ENCODE assay signal across 19 cellular contexts in the genomic region with DNA sequence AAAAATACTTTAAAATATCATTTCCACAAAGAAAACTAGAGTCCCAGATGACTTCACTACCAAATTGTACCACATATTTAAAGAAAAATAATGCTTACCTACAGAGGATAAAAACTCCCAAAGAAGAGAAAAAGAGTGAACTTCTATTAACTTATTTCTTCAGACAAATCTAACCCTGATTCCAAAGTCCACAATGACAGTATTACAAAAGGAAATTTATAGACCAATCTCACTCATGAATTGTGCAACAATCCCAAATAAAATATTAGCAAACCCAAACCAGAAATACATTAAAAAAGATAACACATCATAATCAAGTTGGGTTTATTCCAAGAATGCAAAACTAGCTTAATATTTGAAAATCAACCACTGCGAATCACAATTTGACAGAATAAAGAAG.
"Had no signal": no experiment of that assay in that cellular context is flagged by ENCODE, and none has a peak within 500 bp of the region (broad histone marks: within the 10 kb centered on the region; RNA-seq: fewer than 3 reads in every experiment).

No MANE protein-coding gene starts in this region.

- FAIRE-seq: RCC 7860 had no signal

- DNase-seq: Kasumi-1, MM.1S, NCI-H1092 treated with DMSO at 0.1 percent for 48 hours, NCI-H1436, NCI-H187, NCI-H2029, NCI-H2081 treated with DMSO at 0.1 percent for 48 hours, NCI-H2171, NCI-H226, NCI-H446, NCI-H510A, NCI-H524 treated with DMSO at 0.1 percent for 48 hours, NCI-H69, Right ventricle myocardium superior, RPMI8226, SIG-M5 had no signal

- H3K4me3 ChIP-seq: SJSA1 had no signal

- H3K4me1 ChIP-seq: SJSA1 had no signal

- H3K4me2 ChIP-seq: KMS-11 had no signal

- H3K9ac ChIP-seq: KMS-11 had no signal

- H3K9me3 ChIP-seq: SJSA1 had no signal

- H3K27ac ChIP-seq: KMS-11, SJSA1 had no signal

- H3K36me3 ChIP-seq: SJSA1 had no signal
